ENCODE assay signal across 9 cellular contexts in genomic region chr1:109531826-109532364, GRCh38. TPM values are rescaled to one million over a fixed set of nuclear protein-coding genes. Genes with fewer than 3 reads are reported as not detected.
DNase-seq lines count a peak whose midpoint lies in the region; ATAC-seq and TF ChIP-seq lines count a peak whose summit lies in the region.
"Had no signal": no experiment of that assay in that cellular context is flagged by ENCODE, and none has a peak within 500 bp of the region (broad histone marks: within the 10 kb centered on the region; RNA-seq: fewer than 3 reads in every experiment).

No MANE protein-coding gene starts in this region.

- DNase-seq in DMS 273 (lab: John Stamatoyannopoulos, UW; ENCODE audit: unreplicated experiment), result peak; percentile 43
- DNase-seq in DMS 273 treated with DMSO at 0.1 percent for 48 hours (lab: John Stamatoyannopoulos, UW), result no peak
- DNase-seq in ELR (ENCODE audit: low read depth), result peak; percentile 23
- no peak for DNase-seq in ascending aorta (ENCODE audit: low spot score in 2 of 2)
- DNase-seq in ovary, result peak in 3 of 5 donors; percentile 30 to 40 (median 39)
- no peak for DNase-seq in NCI-H146 (lab: John Stamatoyannopoulos, UW)

- H3K4me1 ChIP-seq in ascending aorta (peaks cover 0 to 4% of the 10 kb centered on the region in 2 donors), ovary (ENCODE audit: insufficient read depth) (peaks cover 4% of the 10 kb centered on the region)

- ATAC-seq in GM21367 (IDR thresholded peaks at IDR 0.05; ENCODE audit: unreplicated experiment) (no peak), HG03520 (IDR thresholded peaks at IDR 0.05; ENCODE audit: unreplicated experiment) (no peak)

- TF ChIP-seq POLR2A in ovary (IDR thresholded peaks at IDR 0.05), result no peak

- no peaks in the 10 kb centered on the region for H3K9me3 ChIP-seq in ascending aorta
- H3K9me3 ChIP-seq in ovary, result no peaks in the 10 kb centered on the region

- peak overlapping the region; percentile 11 to 44 for H3K4me3 ChIP-seq in ascending aorta
- no peak overlapping the region for H3K4me3 ChIP-seq in ovary

- intact Hi-C loops in ascending aorta (cut with DNase I) (loop anchor here (1.0 to 5.0 kb wide), 4 partner anchors 38 to 255 kb away; partner anchors contain the start of genes CYB561D1, PSMA5 and SYPL2), ovary (cut with DNase I) (loop anchor here (2.0 to 10.0 kb wide), 5 partner anchors 40 to 270 kb away; partner anchors contain the start of genes CYB561D1 (in 3 of the 4) and PSMA5 (in 2 of the 4))

- H3K36me3 ChIP-seq in ascending aorta (no peaks in the 10 kb centered on the region), ovary (no peaks in the 10 kb centered on the region)

- TF ChIP-seq EP300 in ovary (IDR thresholded peaks at IDR 0.05), result no peak

- H3K27me3 ChIP-seq in ascending aorta (no peaks in the 10 kb centered on the region), ovary (no peaks in the 10 kb centered on the region)

- H3K27ac ChIP-seq in ascending aorta (no peak overlapping the region), ovary (no peak overlapping the region)
- H3K27ac ChIP-seq: 22Rv1 had no signal

- TF ChIP-seq CTCF in ascending aorta (IDR thresholded peaks at IDR 0.05) (no peak), ovary (IDR thresholded peaks at IDR 0.05) (no peak)

- 20 to 29% (median 24%) methylated on average over 16 of the region's 16 CpGs for WGBS in ovary, 3 donors

RNA-seq across cellular contexts. Expression of gene GPR61, which starts 7.8 kb away (rescaled TPM):
- total RNA-seq in ascending aorta, result not detected
- total RNA-seq in ovary, result not detected
- polyA plus RNA-seq in ovary, result under 1 TPM in 1 of 2 donors, not detected in 1; 0.25 TPM

RNA-seq across cellular contexts. Expression of gene GNAI3, which starts 16.5 kb away (rescaled TPM):
- total RNA-seq in ascending aorta (2.8 TPM), ovary (1 to 10 TPM; 3.3 to 6.2 (median 4.8) TPM)
- polyA plus RNA-seq in ovary, result 1 to 10 TPM; 3.0 to 4.9 TPM

RNA-seq across cellular contexts. Expression of gene AMIGO1, which starts 22.4 kb away (rescaled TPM):
- total RNA-seq in ascending aorta, result 4.7 TPM
- 10 to 100 TPM in 5 of 7 donors, 1 to 10 TPM in 2; 7.4 to 16.1 (median 10.8) TPM for total RNA-seq in ovary
- polyA plus RNA-seq in ovary, result 10 to 100 TPM in 1 of 2 donors, 1 to 10 TPM in 1; 6.3 to 18.0 TPM

RNA-seq across cellular contexts. Expression of gene CYB561D1, which starts 38.0 kb away (rescaled TPM):
- 26.8 TPM for total RNA-seq in ascending aorta
- total RNA-seq in ovary, result 10 to 100 TPM in 2 of 7 donors, 1 to 10 TPM in 5; 3.8 to 11.7 (median 9.3) TPM
- 10 to 100 TPM in 1 of 2 donors, 1 to 10 TPM in 1; 4.8 to 10.3 TPM for polyA plus RNA-seq in ovary

RNA-seq across cellular contexts. Expression of gene ATXN7L2, which starts 48.2 kb away (rescaled TPM):
- total RNA-seq in ascending aorta, result 5.9 TPM
- 1 to 10 TPM; 3.6 to 8.8 (median 6.7) TPM for total RNA-seq in ovary
- polyA plus RNA-seq in ovary, result 1 to 10 TPM in 1 of 2 donors, under 1 TPM in 1; 0.98 to 6.5 TPM

Comparison
In these comparisons a context has a peak if more than half of its experiments do, and no peak if none do; other contexts are left out.
1. DNase-seq: peak in DMS 273 (single experiment), ELR (single experiment) and ovary (3 of 5); none in DMS 273 treated with DMSO at 0.1 percent for 48 hours (single experiment), ascending aorta (0 of 2) and NCI-H146 (single experiment).